8 cellular contexts compared by ENCODE assay signal in the genomic region with DNA sequence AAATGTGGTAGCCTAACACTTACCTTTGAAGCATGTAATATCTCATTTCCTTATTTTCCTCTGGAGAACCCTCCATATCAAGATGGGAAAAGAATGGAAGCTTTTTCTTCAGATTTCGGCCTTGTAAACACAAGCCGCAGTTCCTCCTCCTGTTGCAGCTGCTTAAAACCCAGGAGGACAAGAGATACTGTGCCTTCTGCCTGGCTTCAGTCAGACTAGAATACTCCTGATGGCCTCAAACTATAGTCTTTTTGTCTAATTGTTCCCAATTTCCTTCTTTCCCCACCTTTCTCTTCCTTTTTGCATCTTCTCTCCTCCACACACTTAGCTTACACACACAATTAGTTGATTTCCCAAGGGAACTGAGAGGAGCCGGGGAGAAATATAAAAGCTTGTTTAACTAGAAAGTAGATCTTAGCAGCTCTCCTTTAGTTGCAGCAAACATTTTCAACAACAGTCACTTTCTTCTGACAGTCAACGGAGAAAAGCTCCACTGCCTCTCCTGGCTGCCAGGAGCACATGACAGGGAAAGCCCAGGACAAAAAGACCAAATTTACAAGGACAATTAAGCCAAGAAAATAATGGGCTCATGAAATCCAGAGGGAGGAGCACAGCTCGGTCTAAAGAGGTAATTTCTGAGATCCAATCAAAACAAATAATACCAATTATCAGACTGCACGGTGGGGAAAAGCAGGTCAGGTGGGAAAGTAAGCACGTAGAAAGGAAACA.
DNase-seq lines count a peak whose midpoint lies in the region; ATAC-seq, FAIRE-seq and TF ChIP-seq lines count a peak whose summit lies in the region.

No MANE protein-coding gene starts in this region.

- peak overlapping the region; percentile 39 for H3K27ac Mint-ChIP-seq in type B pancreatic cell
- H3K27ac Mint-ChIP-seq in activated T-helper 1 cell treated with anti-CD3 and anti-CD28 coated beads, Interleukin-12 subunit alpha, Interleukin-12 subunit beta, Interleukin-2, Interleukin-4 antibody, amounts not matched to agents 30 ng/mL and 10 ng/mL and 1 ng/mL, durations not matched to agents 14 hours and 24 hours and 36 hours, result no peak overlapping the region

- H3K9ac ChIP-seq in kidney (ENCODE audit: low read length in 2 of 2), result peak overlapping the region; percentile 7 to 25

- H3K27me3 Mint-ChIP-seq in type B pancreatic cell, result no peaks in the 10 kb centered on the region
- H3K27me3 Mint-ChIP-seq in activated T-helper 1 cell treated with anti-CD3 and anti-CD28 coated beads, Interleukin-12 subunit alpha, Interleukin-12 subunit beta, Interleukin-2, Interleukin-4 antibody, amounts not matched to agents 30 ng/mL and 10 ng/mL and 1 ng/mL, durations not matched to agents 14 hours and 24 hours and 36 hours (ENCODE audit: insufficient read depth), result no peaks in the 10 kb centered on the region

- peak overlapping the region; percentile 47 for H3K4me3 Mint-ChIP-seq in type B pancreatic cell
- H3K4me3 Mint-ChIP-seq in activated T-helper 1 cell treated with anti-CD3 and anti-CD28 coated beads, Interleukin-12 subunit alpha, Interleukin-12 subunit beta, Interleukin-2, Interleukin-4 antibody, amounts not matched to agents 30 ng/mL and 10 ng/mL and 1 ng/mL, durations not matched to agents 14 hours and 24 hours and 36 hours, result no peak overlapping the region

- TF ChIP-seq CTCF in cardiac fibroblast (IDR thresholded peaks at IDR 0.05; ENCODE audit: low read depth, low read length) (no peak), kidney (IDR thresholded peaks at IDR 0.05; ENCODE audit: borderline replicate concordance, extremely low read depth, insufficient read depth) (no peak), type B pancreatic cell (conservative IDR thresholded peaks at IDR 0.05) (no peak)

- peaks cover 7% of the 10 kb centered on the region for H3K36me3 Mint-ChIP-seq in type B pancreatic cell
- peaks cover 6% of the 10 kb centered on the region for H3K36me3 Mint-ChIP-seq in activated T-helper 1 cell treated with anti-CD3 and anti-CD28 coated beads, Interleukin-12 subunit alpha, Interleukin-12 subunit beta, Interleukin-2, Interleukin-4 antibody, amounts not matched to agents 30 ng/mL and 10 ng/mL and 1 ng/mL, durations not matched to agents 14 hours and 24 hours and 36 hours (ENCODE audit: low read depth)

- no peak for ATAC-seq in HG03280 (IDR thresholded peaks at IDR 0.05; ENCODE audit: unreplicated experiment)

- no peaks in the 10 kb centered on the region for H3K9me3 Mint-ChIP-seq in type B pancreatic cell
- H3K9me3 Mint-ChIP-seq in activated T-helper 1 cell treated with anti-CD3 and anti-CD28 coated beads, Interleukin-12 subunit alpha, Interleukin-12 subunit beta, Interleukin-2, Interleukin-4 antibody, amounts not matched to agents 30 ng/mL and 10 ng/mL and 1 ng/mL, durations not matched to agents 14 hours and 24 hours and 36 hours, result no peaks in the 10 kb centered on the region

- peaks cover 0 to 3% of the 10 kb centered on the region in 2 donors for H3K4me1 ChIP-seq in kidney (ENCODE audit: control insufficient read depth in 1 of 2, insufficient read depth in 1 of 2, low read depth in 1 of 2, low read length in 2 of 2)

- H3K9me3 ChIP-seq in kidney (ENCODE audit: control insufficient read depth in 1 of 2, low read length in 2 of 2), result no peaks in the 10 kb centered on the region

- H3K4me3 ChIP-seq in cardiac fibroblast (replicated peaks in 1 of 2; ENCODE audit: low read depth in 2 of 2, low read length in 2 of 2) (no peak overlapping the region), kidney (ENCODE audit: low read length in 2 of 2) (no peak overlapping the region)

- H3K4me1 Mint-ChIP-seq in type B pancreatic cell (ENCODE audit: unreplicated experiment), result peaks cover 24% of the 10 kb centered on the region
- H3K4me1 Mint-ChIP-seq in activated T-helper 1 cell treated with anti-CD3 and anti-CD28 coated beads, Interleukin-12 subunit alpha, Interleukin-12 subunit beta, Interleukin-2, Interleukin-4 antibody, amounts not matched to agents 30 ng/mL and 10 ng/mL and 1 ng/mL, durations not matched to agents 14 hours and 24 hours and 36 hours (ENCODE audit: low read depth), result peaks cover 4% of the 10 kb centered on the region

- DNase-seq in NCI-H510A treated with DMSO at 0.1 percent for 48 hours (lab: John Stamatoyannopoulos, UW) (peak; percentile 19), NCI-H510A (lab: John Stamatoyannopoulos, UW) (no peak), cardiac fibroblast (ENCODE audit: low read depth in 2 of 2) (peak; percentile 26 to 38), kidney (no peak), type B pancreatic cell (ENCODE audit: extremely low spot score, unreplicated experiment) (no peak), NCI-H345 (lab: John Stamatoyannopoulos, UW) (no peak)
- no peak for DNase-seq in activated T-helper 1 cell treated with anti-CD3 and anti-CD28 coated beads, Interleukin-12 subunit alpha, Interleukin-12 subunit beta, Interleukin-2, Interleukin-4 antibody, amounts not matched to agents 30 ng/mL and 10 ng/mL and 1 ng/mL, durations not matched to agents 14 hours and 24 hours and 36 hours (ENCODE audit: low spot score)

- intact Hi-C loops in kidney (cut with DNase I), result no loop called here
- intact Hi-C loops in activated T-helper 1 cell treated with anti-CD3 and anti-CD28 coated beads, Interleukin-12 subunit alpha, Interleukin-12 subunit beta, Interleukin-2, Interleukin-4 antibody, amounts not matched to agents 30 ng/mL and 10 ng/mL and 1 ng/mL, durations not matched to agents 14 hours and 24 hours and 36 hours (cut with micrococcal nuclease), result no loop called here

- no peaks in the 10 kb centered on the region for H3K36me3 ChIP-seq in kidney (ENCODE audit: control insufficient read depth in 1 of 2, insufficient read depth in 2 of 2, low read length in 2 of 2)

- no peak overlapping the region for H3K27ac ChIP-seq in kidney (ENCODE audit: low read depth in 2 of 2, low read length in 2 of 2)

- no peak for FAIRE-seq in kidney (lab: Jason Lieb, UNC)

Comparison
In these comparisons a context has a peak if more than half of its experiments do, and no peak if none do; other contexts are left out.
1. DNase-seq: peak in NCI-H510A treated with DMSO at 0.1 percent for 48 hours (single experiment) and cardiac fibroblast (2 of 2); none in NCI-H510A (single experiment), kidney (single experiment), type B pancreatic cell (single experiment), activated T-helper 1 cell treated with anti-CD3 and anti-CD28 coated beads, Interleukin-12 subunit alpha, Interleukin-12 subunit beta, Interleukin-2, Interleukin-4 antibody, amounts not matched to agents 30 ng/mL and 10 ng/mL and 1 ng/mL, durations not matched to agents 14 hours and 24 hours and 36 hours (single experiment) and NCI-H345 (single experiment).